Comparison of ENCODE assay signal across 29 cellular contexts in the genomic region with DNA sequence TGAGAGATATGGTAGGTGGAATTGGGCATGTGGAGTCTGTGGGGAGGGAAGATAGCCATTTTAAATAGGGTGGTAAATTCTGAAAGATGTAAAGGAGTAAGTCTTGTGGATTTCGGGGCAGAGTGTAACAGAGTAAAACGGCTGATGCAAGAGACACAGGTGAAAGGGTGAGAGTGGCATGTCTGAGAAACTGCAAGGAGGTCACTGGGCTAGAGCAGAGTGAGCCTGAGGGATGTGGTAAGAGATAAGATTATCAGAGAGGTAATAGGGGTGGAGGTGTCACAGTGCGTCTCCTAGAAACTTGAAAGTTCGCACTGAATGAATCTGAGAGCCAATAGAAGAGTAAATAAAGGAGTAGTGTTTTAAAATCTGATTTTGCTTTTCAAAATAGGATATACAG.
"Had no signal": no experiment of that assay in that cellular context is flagged by ENCODE, and none has a peak within 500 bp of the region (broad histone marks: within the 10 kb centered on the region; RNA-seq: fewer than 3 reads in every experiment).

No MANE protein-coding gene starts in this region.

- H3K4me1 Mint-ChIP-seq: activated CD4-positive, alpha-beta memory T cell treated with anti-CD3 and anti-CD28 coated beads, Interleukin-2, amount 10 ng/mL, durations not matched to agents 7 days and 5 days; activated CD4-positive, alpha-beta T cell treated with anti-CD3 and anti-CD28 coated beads, Interleukin-2, amount 10 ng/mL, durations not matched to agents 7 days and 5 days; activated naive CD4-positive, alpha-beta T cell treated with anti-CD3 and anti-CD28 coated beads, Interleukin-2, amount 10 ng/mL, durations not matched to agents 7 days and 5 days; activated naive CD8-positive, alpha-beta T cell treated with anti-CD3 and anti-CD28 coated beads, Interleukin-2, amount 10 ng/mL, durations not matched to agents 7 days and 5 days; mesothelial cell of epicardium; naive B cell; nephron progenitor cell had no signal

- H3K4me3 ChIP-seq: heart left ventricle, pancreas, right atrium auricular region, smooth muscle cell, thoracic aorta, uterus had no signal

- H3K9me3 Mint-ChIP-seq: activated CD4-positive, alpha-beta memory T cell treated with anti-CD3 and anti-CD28 coated beads, Interleukin-2, amount 10 ng/mL, durations not matched to agents 7 days and 5 days; activated CD4-positive, alpha-beta T cell treated with anti-CD3 and anti-CD28 coated beads, Interleukin-2, amount 10 ng/mL, durations not matched to agents 7 days and 5 days; activated naive CD4-positive, alpha-beta T cell treated with anti-CD3 and anti-CD28 coated beads, Interleukin-2, amount 10 ng/mL, durations not matched to agents 7 days and 5 days; activated naive CD8-positive, alpha-beta T cell treated with anti-CD3 and anti-CD28 coated beads, Interleukin-2, amount 10 ng/mL, durations not matched to agents 7 days and 5 days; activated T-cell treated with anti-CD3 and anti-CD28 coated beads, Interleukin-2, amount 50 U/mL, for 24 hours; mesothelial cell of epicardium; nephron progenitor cell; type B pancreatic cell had no signal

- H3K36me3 Mint-ChIP-seq: activated naive CD4-positive, alpha-beta T cell treated with anti-CD3 and anti-CD28 coated beads, Interleukin-2, amount 10 ng/mL, durations not matched to agents 7 days and 5 days; activated naive CD8-positive, alpha-beta T cell treated with anti-CD3 and anti-CD28 coated beads, Interleukin-2, amount 10 ng/mL, durations not matched to agents 7 days and 5 days; mesothelial cell of epicardium; naive B cell; type B pancreatic cell had no signal

- H3K27me3 Mint-ChIP-seq: activated CD4-positive, alpha-beta memory T cell treated with anti-CD3 and anti-CD28 coated beads, Interleukin-2, amount 10 ng/mL, durations not matched to agents 7 days and 5 days; activated CD4-positive, alpha-beta T cell treated with anti-CD3 and anti-CD28 coated beads, Interleukin-2, amount 10 ng/mL, durations not matched to agents 7 days and 5 days; activated naive CD4-positive, alpha-beta T cell treated with anti-CD3 and anti-CD28 coated beads, Interleukin-2, amount 10 ng/mL, durations not matched to agents 7 days and 5 days; naive B cell had no signal

- H3K4me3 Mint-ChIP-seq: activated CD4-positive, alpha-beta memory T cell treated with anti-CD3 and anti-CD28 coated beads, Interleukin-2, amount 10 ng/mL, durations not matched to agents 7 days and 5 days; activated CD4-positive, alpha-beta T cell treated with anti-CD3 and anti-CD28 coated beads, Interleukin-2, amount 10 ng/mL, durations not matched to agents 7 days and 5 days; activated naive CD4-positive, alpha-beta T cell treated with anti-CD3 and anti-CD28 coated beads, Interleukin-2, amount 10 ng/mL, durations not matched to agents 7 days and 5 days; activated naive CD8-positive, alpha-beta T cell treated with anti-CD3 and anti-CD28 coated beads, Interleukin-2, amount 10 ng/mL, durations not matched to agents 7 days and 5 days; activated T-cell treated with anti-CD3 and anti-CD28 coated beads, Interleukin-2, amount 50 U/mL, for 24 hours; mesothelial cell of epicardium; naive B cell; nephron progenitor cell; type B pancreatic cell had no signal

- FAIRE-seq: astrocyte, islet of Langerhans, pancreas had no signal

- H3K4me2 ChIP-seq: smooth muscle cell had no signal

- ATAC-seq: esophagus mucosa; heart left ventricle; left cardiac atrium; left ventricle myocardium superior; pancreas; stimulated activated naive CD8-positive, alpha-beta T cell treated with anti-CD3 and anti-CD28 coated beads, Interleukin-15, Interleukin-2, amounts not matched to agents 100 U/mL and 50 U/mL, for 24 hours had no signal

- H3K9me3 ChIP-seq: heart left ventricle, pancreas, right atrium auricular region, thoracic aorta, uterus had no signal

- H3K4me1 ChIP-seq: heart left ventricle, pancreas, right atrium auricular region, uterus had no signal

- DNase-seq: activated CD4-positive, alpha-beta memory T cell treated with anti-CD3 and anti-CD28 coated beads, Interleukin-2, amount 10 ng/mL, durations not matched to agents 7 days and 5 days; activated CD4-positive, alpha-beta T cell treated with anti-CD3 and anti-CD28 coated beads for 1 hour; activated CD4-positive, alpha-beta T cell treated with anti-CD3 and anti-CD28 coated beads, Interleukin-2, amount 10 ng/mL, durations not matched to agents 7 days and 5 days; activated CD8-positive, alpha-beta memory T cell treated with anti-CD3 and anti-CD28 coated beads, Interleukin-2, amount 50 U/mL, for 48 hours; activated gamma-delta T cell; activated naive CD4-positive, alpha-beta T cell treated with anti-CD3 and anti-CD28 coated beads, Interleukin-2, amount 10 ng/mL, durations not matched to agents 7 days and 5 days; activated naive CD8-positive, alpha-beta T cell treated with anti-CD3 and anti-CD28 coated beads, Interleukin-2, amount 10 ng/mL, durations not matched to agents 7 days and 5 days; activated T-cell treated with anti-CD3 and anti-CD28 coated beads, Interleukin-2, amount 50 U/mL, for 24 hours; brain microvascular endothelial cell; central memory CD4-positive, alpha-beta T cell; foreskin fibroblast; heart left ventricle; left cardiac atrium; left ventricle myocardium superior; naive B cell; nephron progenitor cell; pancreas; stimulated activated CD4-positive, alpha-beta T cell treated with anti-CD3 and anti-CD28 coated beads, Interleukin-1b, Interleukin-23, amount 100 ng/mL, for 48 hours; stimulated activated naive CD8-positive, alpha-beta T cell treated with anti-CD3 and anti-CD28 coated beads, Interleukin-15, Interleukin-2, amounts not matched to agents 100 U/mL and 50 U/mL, for 24 hours; T-helper 2 cell; uterus had no signal

- H3K36me3 ChIP-seq: brain microvascular endothelial cell, heart left ventricle, pancreas, right atrium auricular region, thoracic aorta, uterus had no signal

- H3K27me3 ChIP-seq: brain microvascular endothelial cell, heart left ventricle, pancreas, right atrium auricular region, uterus had no signal

- H3K27ac ChIP-seq: brain microvascular endothelial cell, heart left ventricle, pancreas, right atrium auricular region, thoracic aorta, uterus had no signal

- H3K27ac Mint-ChIP-seq: activated CD4-positive, alpha-beta memory T cell treated with anti-CD3 and anti-CD28 coated beads, Interleukin-2, amount 10 ng/mL, durations not matched to agents 7 days and 5 days; activated CD4-positive, alpha-beta T cell treated with anti-CD3 and anti-CD28 coated beads, Interleukin-2, amount 10 ng/mL, durations not matched to agents 7 days and 5 days; activated naive CD4-positive, alpha-beta T cell treated with anti-CD3 and anti-CD28 coated beads, Interleukin-2, amount 10 ng/mL, durations not matched to agents 7 days and 5 days; activated naive CD8-positive, alpha-beta T cell treated with anti-CD3 and anti-CD28 coated beads, Interleukin-2, amount 10 ng/mL, durations not matched to agents 7 days and 5 days; activated T-cell treated with anti-CD3 and anti-CD28 coated beads, Interleukin-2, amount 50 U/mL, for 24 hours; mesothelial cell of epicardium; naive B cell; nephron progenitor cell; type B pancreatic cell had no signal
